26 cellular contexts compared by ENCODE assay signal in genomic region chr6:54094837-54095236, GRCh38. TPM values are rescaled to one million over a fixed set of nuclear protein-coding genes. Genes with fewer than 3 reads are reported as not detected.
A peak's percentile ranks its signal among the peaks of the same experiment; 100 is the strongest.
DNase-seq lines count a peak whose midpoint lies in the region; ATAC-seq and TF ChIP-seq lines count a peak whose summit lies in the region.
"Had no signal": no experiment of that assay in that cellular context is flagged by ENCODE, and none has a peak within 500 bp of the region (broad histone marks: within the 10 kb centered on the region; RNA-seq: fewer than 3 reads in every experiment).

No MANE protein-coding gene starts in this region.

- H3K4me3 ChIP-seq in PC-9 (no peak overlapping the region), neural progenitor cell (no peak overlapping the region)
- H3K4me3 ChIP-seq: K562, SJSA1 had no signal

- CTCF ChIA-PET in PC-9 (lab: Charles Lee), result no interaction called here

- H3K9me3 ChIP-seq in PC-9 (ENCODE audit: insufficient read depth, low read depth) (no peaks in the 10 kb centered on the region), neural progenitor cell (ENCODE audit: low read depth) (no peaks in the 10 kb centered on the region)
- H3K9me3 ChIP-seq: SJSA1 had no signal

- H3K27ac ChIP-seq in PC-9 (no peak overlapping the region), neural progenitor cell (no peak overlapping the region)
- H3K27ac ChIP-seq: SJSA1 had no signal

- no peaks in the 10 kb centered on the region for H3K9me3 Mint-ChIP-seq in neural progenitor cell
- H3K9me3 Mint-ChIP-seq in activated T-helper 17 cell treated with anti-CD3 and anti-CD28 coated beads, Interleukin-2, amount 50 U/mL, for 72 hours, result no peaks in the 10 kb centered on the region

- H3K27me3 Mint-ChIP-seq in neural progenitor cell (ENCODE audit: insufficient read depth, low read depth), result no peaks in the 10 kb centered on the region
- H3K27me3 Mint-ChIP-seq in activated T-helper 17 cell treated with anti-CD3 and anti-CD28 coated beads, Interleukin-2, amount 50 U/mL, for 72 hours, result peaks cover 8% of the 10 kb centered on the region
- H3K27me3 Mint-ChIP-seq: T-cell had no signal

- peaks cover 9% of the 10 kb centered on the region for H3K4me1 Mint-ChIP-seq in neural progenitor cell
- H3K4me1 Mint-ChIP-seq in activated T-helper 17 cell treated with anti-CD3 and anti-CD28 coated beads, Interleukin-2, amount 50 U/mL, for 72 hours, result no peaks in the 10 kb centered on the region
- H3K4me1 Mint-ChIP-seq: T-cell had no signal

- no peaks in the 10 kb centered on the region for H3K4me1 ChIP-seq in PC-9 (replicated peaks; ENCODE audit: insufficient read depth)
- no peaks in the 10 kb centered on the region for H3K4me1 ChIP-seq in neural progenitor cell
- H3K4me1 ChIP-seq: SJSA1 had no signal

- no TSS peak for BruUV-seq in PC-9 (replicated peaks; lab: Mats Ljungman, UMichigan)

- H2AFZ ChIP-seq in PC-9, result peak overlapping the region; percentile 15; the same call in 1 of the 2 replicates
- peak overlapping the region; percentile 39 for H2AFZ ChIP-seq in neural progenitor cell (replicated peaks)

- POLR2A ChIA-PET in PC-9 (lab: Charles Lee; ENCODE audit: unreplicated experiment), result no interaction called here

- H3K27me3 ChIP-seq in PC-9 (ENCODE audit: insufficient read depth, low read depth) (no peaks in the 10 kb centered on the region), neural progenitor cell (no peaks in the 10 kb centered on the region)
- H3K27me3 ChIP-seq: SJSA1 had no signal

- no peaks in the 10 kb centered on the region for H4K20me1 ChIP-seq in PC-9 (ENCODE audit: insufficient read depth)
- no peaks in the 10 kb centered on the region for H4K20me1 ChIP-seq in neural progenitor cell (ENCODE audit: low read depth)

- H3K27ac Mint-ChIP-seq in neural progenitor cell, result no peak overlapping the region
- H3K27ac Mint-ChIP-seq in activated T-helper 17 cell treated with anti-CD3 and anti-CD28 coated beads, Interleukin-2, amount 50 U/mL, for 72 hours, result no peak overlapping the region
- H3K27ac Mint-ChIP-seq: T-cell had no signal

- H3K36me3 ChIP-seq in PC-9 (ENCODE audit: low read depth), result no peaks in the 10 kb centered on the region
- no peaks in the 10 kb centered on the region for H3K36me3 ChIP-seq in neural progenitor cell
- H3K36me3 ChIP-seq: SJSA1 had no signal

- H3F3A ChIP-seq in PC-9 (ENCODE audit: insufficient read depth, low read depth) (no peaks in the 10 kb centered on the region), neural progenitor cell (ENCODE audit: low read depth) (no peaks in the 10 kb centered on the region)

- H3K36me3 Mint-ChIP-seq in neural progenitor cell, result no peaks in the 10 kb centered on the region
- H3K36me3 Mint-ChIP-seq in activated T-helper 17 cell treated with anti-CD3 and anti-CD28 coated beads, Interleukin-2, amount 50 U/mL, for 72 hours (ENCODE audit: low read depth), result no peaks in the 10 kb centered on the region
- H3K36me3 Mint-ChIP-seq: T-cell had no signal

- TF ChIP-seq CTCF in PC-9 (conservative IDR thresholded peaks at IDR 0.05), result no peak
- no peak for TF ChIP-seq CTCF in neural progenitor cell (IDR thresholded peaks at IDR 0.05)

- H3K9me2 ChIP-seq in PC-9 (ENCODE audit: insufficient read depth), result no peaks in the 10 kb centered on the region; the same call in 1 of the 2 replicates

- DNase-seq in NCI-H2171 treated with DMSO at 0.1 percent for 48 hours (lab: John Stamatoyannopoulos, UW) (peak; percentile 64), NCI-H2171 (lab: John Stamatoyannopoulos, UW) (no peak), PC-9 (no peak), neural progenitor cell (ENCODE audit: low spot score) (no peak)
- DNase-seq: 8988T, Calu3, GDM1, H7, Kasumi-1, NCI-H1092 treated with DMSO at 0.1 percent for 48 hours, NCI-H1436, NCI-H187, NCI-H2081 treated with DMSO at 0.1 percent for 48 hours, NCI-H774, PC-3, Right ventricle myocardium superior, RPMI8226, T-cell had no signal

- intact Hi-C loops in PC-9 (cut with micrococcal nuclease; ENCODE audit: unreplicated experiment), result no loop called here

- no peak overlapping the region for H3K9ac ChIP-seq in neural progenitor cell

- H3K4me3 Mint-ChIP-seq in neural progenitor cell, result no peak overlapping the region
- H3K4me3 Mint-ChIP-seq in activated T-helper 17 cell treated with anti-CD3 and anti-CD28 coated beads, Interleukin-2, amount 50 U/mL, for 72 hours, result no peak overlapping the region
- H3K4me3 Mint-ChIP-seq: T-cell had no signal

- H3K4me2 ChIP-seq in PC-9, result no peak overlapping the region
- no peak overlapping the region for H3K4me2 ChIP-seq in neural progenitor cell

- no peak for ATAC-seq in activated T-helper 17 cell treated with anti-CD3 and anti-CD28 coated beads, Interleukin-2, amount 50 U/mL, for 72 hours (replicated peaks)
- ATAC-seq in GM18519 (IDR thresholded peaks at IDR 0.05; ENCODE audit: low FRiP score, unreplicated experiment), result no peak
- no peak for ATAC-seq in HG02588 (IDR thresholded peaks at IDR 0.05; ENCODE audit: unreplicated experiment)
- ATAC-seq: K562, PC-3, T-cell had no signal

- no peaks in the 10 kb centered on the region for H3K79me2 ChIP-seq in PC-9 (ENCODE audit: low read depth)
- no peaks in the 10 kb centered on the region for H3K79me2 ChIP-seq in neural progenitor cell (ENCODE audit: low read depth)

RNA-seq across cellular contexts. Expression of gene MLIP, which starts 16.4 kb away (rescaled TPM):
- total RNA-seq in PC-9 (2021), result 0.79 and 1.0 TPM in 2 replicates
- not detected in 2 replicates for total RNA-seq in neural progenitor cell (ENCODE audit: low replicate concordance)
- not detected for total RNA-seq in activated T-helper 17 cell treated with anti-CD3 and anti-CD28 coated beads, Interleukin-2, amount 50 U/mL, for 72 hours
- total RNA-seq: H7, HT1080, K562, M059J, NCI-H460, PC-3, SJSA1, T-cell had no signal
